ENCODE assay signal across 8 cellular contexts in genomic region chr18:3411854-3412268, GRCh38. TPM values are rescaled to one million over a fixed set of nuclear protein-coding genes. Genes with fewer than 3 reads are reported as not detected.
A peak's percentile ranks its signal among the peaks of the same experiment; 100 is the strongest.
DNase-seq lines count a peak whose midpoint lies in the region; ATAC-seq, FAIRE-seq and TF ChIP-seq lines count a peak whose summit lies in the region.

No MANE protein-coding gene starts in this region.

- H3K79me2 ChIP-seq in mesendoderm (ENCODE audit: control insufficient read depth, insufficient read depth, low read length): no peaks in the 10 kb centered on the region

- no peaks in the 10 kb centered on the region for H3K4me1 ChIP-seq in mesendoderm (ENCODE audit: control insufficient read depth, low read depth, low read length)
- H3K4me1 ChIP-seq in urinary bladder (ENCODE audit: insufficient read depth): no peaks in the 10 kb centered on the region

- H3K27me3 ChIP-seq in bronchial epithelial cell (ENCODE audit: control insufficient read depth, insufficient read depth, low read length) (no peaks in the 10 kb centered on the region), mesendoderm (ENCODE audit: insufficient read depth, low read length, poor library complexity) (no peaks in the 10 kb centered on the region)

- no peak overlapping the region for H4K8ac ChIP-seq in mesendoderm (ENCODE audit: low read depth, low read length)

- H3K36me3 ChIP-seq in bronchial epithelial cell (ENCODE audit: control insufficient read depth, insufficient read depth, low read length): no peaks in the 10 kb centered on the region
- no peaks in the 10 kb centered on the region for H3K36me3 ChIP-seq in mesendoderm (ENCODE audit: control insufficient read depth, insufficient read depth, low read length)
- H3K36me3 ChIP-seq in urinary bladder (ENCODE audit: insufficient read depth): no peaks in the 10 kb centered on the region

- TF ChIP-seq CTCF in bronchial epithelial cell (IDR thresholded peaks at IDR 0.05; ENCODE audit: insufficient read depth, low read length, severe bottlenecking): no peak

- no peak overlapping the region for H3K18ac ChIP-seq in mesendoderm (ENCODE audit: low read length)

- no CpG with 5 or more reads among the region's 28 CpGs for WGBS in mesendoderm (ENCODE audit: extremely low coverage, insufficient coverage, low lambda C conversion rate)
- WGBS in urinary bladder: 17% methylated on average over 28 of the region's 28 CpGs

- H3K79me1 ChIP-seq in mesendoderm (ENCODE audit: low read length): no peaks in the 10 kb centered on the region

- no peak overlapping the region for H3K27ac ChIP-seq in mesendoderm (ENCODE audit: low read depth, low read length)
- H3K27ac ChIP-seq in urinary bladder (ENCODE audit: low read depth): peak overlapping the region; percentile 79

- H3K4me2 ChIP-seq in mesendoderm (ENCODE audit: low read length): no peak overlapping the region

- H2BK15ac ChIP-seq in mesendoderm (replicated peaks; ENCODE audit: low read depth): no peak overlapping the region

- H4K5ac ChIP-seq in mesendoderm (ENCODE audit: low read length): no peak overlapping the region

- H3K23ac ChIP-seq in mesendoderm (ENCODE audit: low read length): no peak overlapping the region

- peak overlapping the region; percentile 6 for H3K56ac ChIP-seq in mesendoderm (ENCODE audit: low read length)

- peak; percentile 11 for DNase-seq in activated gamma-delta T cell treated with Interleukin-2 at 50 U/mL for 16 hours
- no peak for DNase-seq in activated gamma-delta T cell (lab: John Stamatoyannopoulos, UW)
- DNase-seq in bronchial epithelial cell (ENCODE audit: low read depth): no peak
- DNase-seq in mesendoderm: peak; percentile 26
- DNase-seq in glomerular visceral epithelial cell (ENCODE audit: extremely low spot score): no peak
- DNase-seq in NCI-H1694 (lab: John Stamatoyannopoulos, UW): no peak

- no peak overlapping the region for H3K4ac ChIP-seq in mesendoderm (ENCODE audit: low read depth, low read length)

- H2BK5ac ChIP-seq in mesendoderm (ENCODE audit: low read length): no peak overlapping the region

- FAIRE-seq in bronchial epithelial cell (lab: Jason Lieb, UNC): no peak

- no peak overlapping the region for H2AK5ac ChIP-seq in mesendoderm (ENCODE audit: low read length)

- H3K4me3 ChIP-seq in bronchial epithelial cell (ENCODE audit: low read depth, low read length) (peak overlapping the region; percentile 11), mesendoderm (ENCODE audit: low read length) (no peak overlapping the region), urinary bladder (ENCODE audit: low read depth, low read length) (peak overlapping the region; percentile 32)

- H3K9ac ChIP-seq in mesendoderm (ENCODE audit: low read length): no peak overlapping the region

- ATAC-seq in GM19455 (IDR thresholded peaks at IDR 0.05; ENCODE audit: unreplicated experiment): no peak

- no peak overlapping the region for H2BK120ac ChIP-seq in mesendoderm (ENCODE audit: low read depth, low read length)

RNA-seq across cellular contexts. Expression of gene TGIF1, which starts 38.1 kb away (rescaled TPM):
- 198 and 441 TPM in 2 replicates for total RNA-seq in bronchial epithelial cell
- polyA plus RNA-seq in mesendoderm (2013, experiment 1 of 2): 147 TPM
- polyA plus RNA-seq in mesendoderm (2013, experiment 2 of 2): 153 TPM
- total RNA-seq in urinary bladder: 82.6 TPM
- polyA plus RNA-seq in urinary bladder: 64.0 TPM

Comparison
In these comparisons a context has a peak if more than half of its experiments do, and no peak if none do; other contexts are left out.
1. DNase-seq: peak in activated gamma-delta T cell treated with Interleukin-2 at 50 U/mL for 16 hours (single experiment) and mesendoderm (single experiment); none in activated gamma-delta T cell (single experiment), bronchial epithelial cell (single experiment), glomerular visceral epithelial cell (single experiment) and NCI-H1694 (single experiment).